1 cellular context compared by ENCODE assay signal in genomic region chr5:112921833-112922817, GRCh38.
A peak's percentile ranks its signal among the peaks of the same experiment; 100 is the strongest.
TF ChIP-seq lines count a peak whose summit lies in the region.

Gene REEP5 (minus strand): TSS chr5:112922227. CDS start chr5:112922190, 37 bp downstream.

TF ChIP-seq in K562, 482 proteins besides CTCF, POLR2A, EP300 and RAD21 (continued from another document and continues in another):
- TF ChIP-seq ZNF518B (CRISPR knock-in tag; IDR thresholded peaks at IDR 0.05) (no peak), ZBTB40 (IDR thresholded peaks at IDR 0.05) (no peak), ZBTB40 (CRISPR knock-in tag; IDR thresholded peaks at IDR 0.05) (0 out of 2 replicates have a peak, but pooled peaks have one; percentile 29), EGR1 (conservative IDR thresholded peaks at IDR 0.05) (peak; percentile 71), ZNF398 (CRISPR knock-in tag; IDR thresholded peaks at IDR 0.05) (no peak), FOXP1 (CRISPR knock-in tag; IDR thresholded peaks at IDR 0.05) (peak; percentile 20; the same call in 1 of the 2 replicates), AFF4 (CRISPR knock-in tag; IDR thresholded peaks at IDR 0.05) (peak; percentile 11; the same call in 1 of the 2 replicates), ARID3A (IDR thresholded peaks at IDR 0.05; ENCODE audit: borderline replicate concordance, low read depth, low read length) (no peak), GTF2B (IDR thresholded peaks at IDR 0.05; ENCODE audit: extremely low read depth, insufficient read length) (no peak), XRCC3 (IDR thresholded peaks at IDR 0.05) (no peak), CCNT2 (IDR thresholded peaks at IDR 0.05; ENCODE audit: borderline replicate concordance, extremely low read depth, insufficient read length, low read depth, low read length) (peak; percentile 62), KDM4B (IDR thresholded peaks at IDR 0.05; ENCODE audit: borderline replicate concordance in 2 of 2, low read depth in 1 of 2) (peak in 1 of 2 experiments; percentile 57; a peak in 1 of 4 replicates), ATF2 (CRISPR knock-in tag; IDR thresholded peaks at IDR 0.05) (no peak), HMGN3 (IDR thresholded peaks at IDR 0.05; ENCODE audit: borderline replicate concordance, extremely low read depth, insufficient read length, low read depth, low read length) (peak; percentile 47), LEF1 (IDR thresholded peaks at IDR 0.05) (no peak), RFX5 (IDR thresholded peaks at IDR 0.05; ENCODE audit: low read depth, low read length) (no peak), SLC30A9 (CRISPR knock-in tag; IDR thresholded peaks at IDR 0.05) (no peak), ATF6 (CRISPR knock-in tag; IDR thresholded peaks at IDR 0.05) (0 out of 2 replicates have a peak, but pooled peaks have one; percentile 29), CSDE1 (IDR thresholded peaks at IDR 0.05) (no peak), MAZ (CRISPR knock-in tag; conservative IDR thresholded peaks at IDR 0.05 in 1 of 2, IDR thresholded peaks at IDR 0.05 in 1 of 2) (peak; percentile 93 to 99), DACH1 (IDR thresholded peaks at IDR 0.05; ENCODE audit: partially characterized antibody) (no peak), GTF2E2 (tag; IDR thresholded peaks at IDR 0.05) (peak; percentile 71; the same call in 1 of the 2 replicates), HES1 (IDR thresholded peaks at IDR 0.05; ENCODE audit: low read depth) (0 out of 2 replicates have a peak, but pooled peaks have one; percentile 27), ZNF507 (tag; conservative IDR thresholded peaks at IDR 0.05) (no peak)
